ENCODE assay signal across 12 cellular contexts in genomic region chr11:86811637-86812321, GRCh38. TPM values are rescaled to one million over a fixed set of nuclear protein-coding genes. Genes with fewer than 3 reads are reported as not detected.
DNase-seq lines count a peak whose midpoint lies in the region; ATAC-seq and TF ChIP-seq lines count a peak whose summit lies in the region.
"Had no signal": no experiment of that assay in that cellular context is flagged by ENCODE, and none has a peak within 500 bp of the region (broad histone marks: within the 10 kb centered on the region; RNA-seq: fewer than 3 reads in every experiment).

No MANE protein-coding gene starts in this region.

- H3K27ac ChIP-seq in gastrocnemius medialis, result peak overlapping the region in 3 of 4 donors; percentile 53 to 74 (median 53)

- no peaks in the 10 kb centered on the region for H3K9me3 Mint-ChIP-seq in activated T-helper 17 cell treated with anti-CD3 and anti-CD28 coated beads, Interleukin-2, amount 50 U/mL, for 72 hours
- H3K9me3 Mint-ChIP-seq: dendritic cell treated with granulocyte-macrophage colony-stimulating factor and Interleukin-4, amounts not matched to agents 40 ng/mL and 50 ng/mL, for 4 days had no signal

- DNase-seq in EH (ENCODE audit: low read depth) (peak; percentile 92), fibroblast of villous mesenchyme (ENCODE audit: low read depth) (peak; percentile 33), gastrocnemius medialis (no peak)
- DNase-seq in activated CD4-positive, alpha-beta T cell treated with anti-CD3 and anti-CD28 coated beads, Interleukin-2, amount 50 U/mL, for 4 hours, result no peak
- DNase-seq: DMS153, NCI-H1092 treated with DMSO at 0.1 percent for 48 hours had no signal

- no peaks in the 10 kb centered on the region for H3K36me3 Mint-ChIP-seq in activated T-helper 17 cell treated with anti-CD3 and anti-CD28 coated beads, Interleukin-2, amount 50 U/mL, for 72 hours (ENCODE audit: low read depth)

- H3K4me3 ChIP-seq in fibroblast of villous mesenchyme (ENCODE audit: low read depth, low read length) (no peak overlapping the region), gastrocnemius medialis (no peak overlapping the region)

- in situ Hi-C loops in gastrocnemius medialis (cut with MboI; ENCODE audit: low sequenced_read_pairs in 4 of 4), result loop anchor here in 3 of 4 donors (10.0 to 25.0 kb wide), 4 partner anchors 137 to 949 kb away; partner anchors contain the start of genes CCDC83 (in 1 of the 3) and ME3 (in 1 of the 3)

- intact Hi-C loops in gastrocnemius medialis (cut with DNase I; ENCODE audit: low total_unique reads), result no loop called here

- peaks cover 25 to 32% of the 10 kb centered on the region in 2 donors for H3K4me1 ChIP-seq in gastrocnemius medialis

- no peak overlapping the region for H3K27ac Mint-ChIP-seq in activated T-helper 17 cell treated with anti-CD3 and anti-CD28 coated beads, Interleukin-2, amount 50 U/mL, for 72 hours
- H3K27ac Mint-ChIP-seq: dendritic cell treated with granulocyte-macrophage colony-stimulating factor and Interleukin-4, amounts not matched to agents 40 ng/mL and 50 ng/mL, for 4 days had no signal

- no peaks in the 10 kb centered on the region for H3K9me3 ChIP-seq in gastrocnemius medialis

- peak; percentile 39 for ATAC-seq in SK-N-SH treated with all-trans-retinoic acid at 6 μM for 48 hours
- no peak for ATAC-seq in gastrocnemius medialis
- no peak for ATAC-seq in GM19455 (IDR thresholded peaks at IDR 0.05; ENCODE audit: unreplicated experiment)
- ATAC-seq in activated T-helper 17 cell treated with anti-CD3 and anti-CD28 coated beads, Interleukin-2, amount 50 U/mL, for 72 hours (replicated peaks), result no peak
- ATAC-seq in GM21717 (IDR thresholded peaks at IDR 0.05; ENCODE audit: unreplicated experiment), result no peak

- no peak overlapping the region for H3K4me3 Mint-ChIP-seq in activated T-helper 17 cell treated with anti-CD3 and anti-CD28 coated beads, Interleukin-2, amount 50 U/mL, for 72 hours
- H3K4me3 Mint-ChIP-seq: dendritic cell treated with granulocyte-macrophage colony-stimulating factor and Interleukin-4, amounts not matched to agents 40 ng/mL and 50 ng/mL, for 4 days had no signal

- no peaks in the 10 kb centered on the region for H3K4me1 Mint-ChIP-seq in activated T-helper 17 cell treated with anti-CD3 and anti-CD28 coated beads, Interleukin-2, amount 50 U/mL, for 72 hours

- H3K27me3 Mint-ChIP-seq in activated T-helper 17 cell treated with anti-CD3 and anti-CD28 coated beads, Interleukin-2, amount 50 U/mL, for 72 hours, result peaks cover 31% of the 10 kb centered on the region

- TF ChIP-seq POLR2A in gastrocnemius medialis (IDR thresholded peaks at IDR 0.05), result no peak

- TF ChIP-seq CTCF in fibroblast of villous mesenchyme (IDR thresholded peaks at IDR 0.05; ENCODE audit: insufficient read depth, low read depth, low read length) (no peak), gastrocnemius medialis (IDR thresholded peaks at IDR 0.05 in 4 of 5, conservative IDR thresholded peaks at IDR 0.05 in 1 of 5) (no peak)

- H3K27me3 ChIP-seq in gastrocnemius medialis, result no peaks in the 10 kb centered on the region

- no peaks in the 10 kb centered on the region for H3K36me3 ChIP-seq in gastrocnemius medialis

TF ChIP-seq in SK-N-SH treated with all-trans-retinoic acid at 6 μM for 48 hours, 23 proteins besides CTCF, POLR2A, EP300 and RAD21:
- TF ChIP-seq ZNF8 (CRISPR knock-in tag; IDR thresholded peaks at IDR 0.05) (no peak), ZNF70 (CRISPR knock-in tag; IDR thresholded peaks at IDR 0.05) (no peak), PPARA (CRISPR knock-in tag; IDR thresholded peaks at IDR 0.05; ENCODE audit: borderline replicate concordance) (no peak), ISL1 (CRISPR knock-in tag; IDR thresholded peaks at IDR 0.05) (peak; percentile 56)

RNA-seq across cellular contexts. Expression of gene PRSS23, which starts 11.4 kb away (rescaled TPM):
- 131 and 136 TPM in 2 replicates for total RNA-seq in fibroblast of villous mesenchyme
- 10 to 100 TPM in 1 of 4 donors, 1 to 10 TPM in 3; 2.4 to 12.2 (median 7.1) TPM for total RNA-seq in gastrocnemius medialis
- under 1 TPM; 0.16 to 0.91 TPM for total RNA-seq in activated T-helper 17 cell treated with anti-CD3 and anti-CD28 coated beads, Interleukin-2, amount 50 U/mL, for 72 hours
- total RNA-seq: OCI-LY7 had no signal

Comparison
In these comparisons a context has a peak if more than half of its experiments do, and no peak if none do; other contexts are left out.
1. DNase-seq: peak in EH (single experiment) and fibroblast of villous mesenchyme (single experiment); none in gastrocnemius medialis (0 of 2) and activated CD4-positive, alpha-beta T cell treated with anti-CD3 and anti-CD28 coated beads, Interleukin-2, amount 50 U/mL, for 4 hours (0 of 2).
2. RNA of gene PRSS23, which starts 11.4 kb away (total RNA-seq): 131 to 136 TPM in fibroblast of villous mesenchyme; 2.4 to 12.2 TPM in gastrocnemius medialis and 0.16 to 0.91 TPM in activated T-helper 17 cell treated with anti-CD3 and anti-CD28 coated beads, Interleukin-2, amount 50 U/mL, for 72 hours; every median in the first group is over 10 times any median in the second.